23 cellular contexts compared by ENCODE assay signal in genomic region chr1:10914056-10914455, GRCh38.
"Had no signal": no experiment of that assay in that cellular context is flagged by ENCODE, and none has a peak within 500 bp of the region (broad histone marks: within the 10 kb centered on the region; RNA-seq: fewer than 3 reads in every experiment).

No MANE protein-coding gene starts in this region.

- H3K4me2 ChIP-seq: hepatocyte, neural progenitor cell had no signal

- H3K36me3 ChIP-seq: left ventricle myocardium inferior, neural progenitor cell, pancreas, prostate gland, suprapubic skin, thoracic aorta, tibial artery, uterus had no signal

- DNase-seq: islet precursor cell; left ventricle myocardium inferior; mesendoderm; naive B cell; natural killer cell; nephron progenitor cell; pancreas; retina; right cardiac atrium; stimulated activated CD4-positive, alpha-beta T cell treated with anti-CD3 and anti-CD28 coated beads, Interleukin-4, amount 100 ng/mL, for 24 hours; stimulated activated naive CD4-positive, alpha-beta T cell; tibial artery; trophoblast cell; uterus had no signal

- H3K4me1 ChIP-seq: left ventricle myocardium inferior, pancreas, prostate gland, suprapubic skin, tibial artery, uterus had no signal

- H3K9ac ChIP-seq: neural progenitor cell had no signal

- H3K4me3 ChIP-seq: hepatocyte, left ventricle myocardium inferior, lung, neural progenitor cell, pancreas, prostate gland, skin epidermis, suprapubic skin, thoracic aorta, tibial artery, uterus had no signal

- H3K79me2 ChIP-seq: hepatocyte had no signal

- H2AFZ ChIP-seq: hepatocyte, neural progenitor cell had no signal

- H3K9me3 ChIP-seq: left ventricle myocardium inferior, pancreas, prostate gland, suprapubic skin, thoracic aorta, tibial artery, uterus had no signal

- FAIRE-seq: pancreas had no signal

- H3K27me3 ChIP-seq: neural progenitor cell, pancreas, suprapubic skin, uterus had no signal

- ATAC-seq: natural killer cell; pancreas; right cardiac atrium; sciatic nerve; stimulated activated effector memory CD8-positive, alpha-beta T cell treated with anti-CD3 and anti-CD28 coated beads, Interleukin-12 subunit alpha, Interleukin-12 subunit beta, amount 100 ng/mL, for 72 hours had no signal

- H3K27ac ChIP-seq: hepatocyte, left ventricle myocardium inferior, neural progenitor cell, pancreas, prostate gland, skin epidermis, suprapubic skin, thoracic aorta, tibial artery, uterus had no signal
